In genomic region chr13:26480246-26480855, GRCh38 we compare ENCODE assay signal across 17 cellular contexts.
A peak's percentile ranks its signal among the peaks of the same experiment; 100 is the strongest.
DNase-seq lines count a peak whose midpoint lies in the region; ATAC-seq and TF ChIP-seq lines count a peak whose summit lies in the region.
"Had no signal": no experiment of that assay in that cellular context is flagged by ENCODE, and none has a peak within 500 bp of the region (broad histone marks: within the 10 kb centered on the region; RNA-seq: fewer than 3 reads in every experiment).

No MANE protein-coding gene starts in this region.

- TF ChIP-seq CTCF in GM23338 (conservative IDR thresholded peaks at IDR 0.05; ENCODE audit: low read depth in 2 of 2) (no peak), type B pancreatic cell (conservative IDR thresholded peaks at IDR 0.05) (no peak)

- no peaks in the 10 kb centered on the region for H3K27me3 ChIP-seq in GM23338 (ENCODE audit: insufficient read depth)
- no peaks in the 10 kb centered on the region for H3K27me3 ChIP-seq in right cardiac atrium (ENCODE audit: control insufficient read depth, insufficient read depth)
- H3K27me3 ChIP-seq: gastrocnemius medialis had no signal

- H3K4me1 ChIP-seq in GM23338 (ENCODE audit: insufficient read depth) (peaks cover 12% of the 10 kb centered on the region), right cardiac atrium (ENCODE audit: control insufficient read depth, insufficient read depth, low read length) (peaks cover 4% of the 10 kb centered on the region)
- H3K4me1 ChIP-seq: gastrocnemius medialis had no signal

- no peak overlapping the region for H3K27ac ChIP-seq in GM23338 (ENCODE audit: low read depth)
- H3K27ac ChIP-seq in right cardiac atrium (ENCODE audit: low read length), result no peak overlapping the region
- H3K27ac ChIP-seq: gastrocnemius medialis had no signal

- no peaks in the 10 kb centered on the region for H3K9me3 ChIP-seq in right cardiac atrium (ENCODE audit: control insufficient read depth, low read length)
- H3K9me3 ChIP-seq: gastrocnemius medialis had no signal

- H3K36me3 Mint-ChIP-seq in GM23338 (ENCODE audit: low read depth) (no peaks in the 10 kb centered on the region; the same call in 2 of the 3 replicates), type B pancreatic cell (no peaks in the 10 kb centered on the region)

- H3K27ac Mint-ChIP-seq in GM23338, result no peak overlapping the region
- H3K27ac Mint-ChIP-seq in type B pancreatic cell, result peak overlapping the region; percentile 89
- H3K27ac Mint-ChIP-seq: activated CD4-positive, alpha-beta T cell treated with anti-CD3 and anti-CD28 coated beads, Interleukin-2, amount 10 ng/mL, durations not matched to agents 24 days and 14 days had no signal

- no peaks in the 10 kb centered on the region for H3K9me3 Mint-ChIP-seq in GM23338
- no peaks in the 10 kb centered on the region for H3K9me3 Mint-ChIP-seq in type B pancreatic cell
- H3K9me3 Mint-ChIP-seq: activated CD4-positive, alpha-beta T cell treated with anti-CD3 and anti-CD28 coated beads, Interleukin-2, amount 10 ng/mL, durations not matched to agents 24 days and 14 days had no signal

- peaks cover 33% of the 10 kb centered on the region for H3K4me1 Mint-ChIP-seq in GM23338
- peaks cover 11% of the 10 kb centered on the region for H3K4me1 Mint-ChIP-seq in type B pancreatic cell (ENCODE audit: unreplicated experiment)

- peaks cover 16% of the 10 kb centered on the region for H3F3A ChIP-seq in GM23338 (replicated peaks; ENCODE audit: low read depth)

- H4K20me1 ChIP-seq in GM23338 (replicated peaks; ENCODE audit: insufficient read depth), result no peaks in the 10 kb centered on the region

- no peaks in the 10 kb centered on the region; the same call in 1 of the 2 replicates for H3K9me2 ChIP-seq in GM23338 (ENCODE audit: insufficient read depth)

- ATAC-seq in GM23338 (no peak), right cardiac atrium (no peak), HG02970 (IDR thresholded peaks at IDR 0.05; ENCODE audit: low FRiP score, unreplicated experiment) (no peak)
- ATAC-seq: gastrocnemius medialis, left ventricle myocardium superior, sciatic nerve had no signal

- WGBS in right cardiac atrium, result 58% methylated on average over 10 of the region's 10 CpGs

- H3K27me3 Mint-ChIP-seq in GM23338 (ENCODE audit: insufficient read depth, low read depth, poor library complexity) (peaks cover 7% of the 10 kb centered on the region), type B pancreatic cell (no peaks in the 10 kb centered on the region)
- H3K27me3 Mint-ChIP-seq: activated CD4-positive, alpha-beta T cell treated with anti-CD3 and anti-CD28 coated beads, Interleukin-2, amount 10 ng/mL, durations not matched to agents 24 days and 14 days had no signal

- H3K4me3 Mint-ChIP-seq in GM23338 (no peak overlapping the region), type B pancreatic cell (peak overlapping the region; percentile 9)
- H3K4me3 Mint-ChIP-seq: activated CD4-positive, alpha-beta T cell treated with anti-CD3 and anti-CD28 coated beads, Interleukin-2, amount 10 ng/mL, durations not matched to agents 24 days and 14 days had no signal

- no peaks in the 10 kb centered on the region for H3K36me3 ChIP-seq in GM23338 (ENCODE audit: insufficient read depth)
- H3K36me3 ChIP-seq: gastrocnemius medialis had no signal

- peak overlapping the region; percentile 36; the same call in 1 of the 2 replicates for H2AFZ ChIP-seq in GM23338

- intact Hi-C loops in right cardiac atrium (cut with DNase I), result loop anchor here in 1 of 4 donors (5.0 kb wide), 1 partner anchor 217 kb away; no protein-coding TSS in a partner anchor

- no peak overlapping the region for H3K4me3 ChIP-seq in GM23338
- H3K4me3 ChIP-seq in right cardiac atrium (ENCODE audit: low read length), result no peak overlapping the region
- H3K4me3 ChIP-seq: gastrocnemius medialis had no signal

- no peaks in the 10 kb centered on the region for H3K79me2 ChIP-seq in GM23338 (replicated peaks; ENCODE audit: insufficient read depth)

- H3K4me2 ChIP-seq in GM23338, result no peak overlapping the region

- no peak for DNase-seq in GM23338 (ENCODE audit: low spot score)
- peak; percentile 20 for DNase-seq in astrocyte of the hippocampus (ENCODE audit: low read depth, low spot score)
- DNase-seq in kidney tubule cell (ENCODE audit: low spot score), result peak; percentile 80
- no peak for DNase-seq in type B pancreatic cell (ENCODE audit: extremely low spot score, unreplicated experiment)
- DNase-seq in right cardiac atrium, result no peak
- no peak for DNase-seq in NCI-H1417 (lab: John Stamatoyannopoulos, UW)
- DNase-seq: activated CD4-positive, alpha-beta T cell treated with anti-CD3 and anti-CD28 coated beads, Interleukin-2, amount 10 ng/mL, durations not matched to agents 24 days and 14 days; activated CD8-positive, alpha-beta memory T cell treated with anti-CD3 and anti-CD28 coated beads, Interleukin-2, amount 50 U/mL, for 4 hours; activated effector memory CD4-positive, alpha-beta T cell treated with anti-CD3 and anti-CD28 coated beads, Interleukin-2, amount 50 U/mL, for 16 hours; C1 segment of cervical spinal cord; gastrocnemius medialis; left ventricle myocardium superior; NCI-H2029 treated with DMSO at 0.1 percent for 48 hours; NCI-H446; occipital lobe had no signal

TF ChIP-seq in GM23338, 12 proteins besides CTCF, POLR2A, EP300 and RAD21:
- TF ChIP-seq STAT1 (IDR thresholded peaks at IDR 0.05; ENCODE audit: unreplicated experiment) (no peak), POLR2AphosphoS5 (IDR thresholded peaks at IDR 0.05; ENCODE audit: low read depth) (no peak), EZH2phosphoT487 (IDR thresholded peaks at IDR 0.05; ENCODE audit: unreplicated experiment) (no peak), NANOG (IDR thresholded peaks at IDR 0.05; ENCODE audit: borderline replicate concordance) (no peak)

Comparison
In these comparisons a context has a peak if more than half of its experiments do, and no peak if none do; other contexts are left out.
1. DNase-seq: peak in astrocyte of the hippocampus (single experiment) and kidney tubule cell (single experiment); none in GM23338 (single experiment), type B pancreatic cell (single experiment), right cardiac atrium (0 of 3) and NCI-H1417 (0 of 3).